In genomic region chr20:45445805-45446562, GRCh38 we compare ENCODE assay signal across 1 cellular context.
TF ChIP-seq lines count a peak whose summit lies in the region.

No MANE protein-coding gene starts in this region.

TF ChIP-seq in SK-N-SH treated with all-trans-retinoic acid at 6 μM for 48 hours, 23 proteins besides CTCF, POLR2A, EP300 and RAD21 (continued from another document):
- no peak for TF ChIP-seq TSHZ2 (CRISPR knock-in tag; IDR thresholded peaks at IDR 0.05)
- TF ChIP-seq ZNF565 (CRISPR knock-in tag; conservative IDR thresholded peaks at IDR 0.05; ENCODE audit: low read depth): no peak
